In genomic region chr6:163417595-163417994, GRCh38 we compare ENCODE assay signal across 9 cellular contexts. TPM values are rescaled to one million over a fixed set of nuclear protein-coding genes. Genes with fewer than 3 reads are reported as not detected.
A peak's percentile ranks its signal among the peaks of the same experiment; 100 is the strongest.
DNase-seq lines count a peak whose midpoint lies in the region; FAIRE-seq and TF ChIP-seq lines count a peak whose summit lies in the region.
"Had no signal": no experiment of that assay in that cellular context is flagged by ENCODE, and none has a peak within 500 bp of the region (broad histone marks: within the 10 kb centered on the region; RNA-seq: fewer than 3 reads in every experiment).

No MANE protein-coding gene starts in this region.

- whole genome bisulfite sequencing in suprapubic skin, result 5% methylated on average over 4 of the region's 4 CpGs

- no peaks in the 10 kb centered on the region for H3K36me3 Mint-ChIP-seq in T-helper 1 cell treated with Interleukin-12 subunit alpha and Interleukin-12 subunit beta and Interleukin-4 antibody, amounts not matched to agents 30 μg/mL and 1 μg/mL, for 36 hours (ENCODE audit: low read depth)
- peaks cover 5% of the 10 kb centered on the region for H3K36me3 Mint-ChIP-seq in activated naive CD8-positive, alpha-beta T cell treated with anti-CD3 and anti-CD28 coated beads for 36 hours

- H3K27me3 ChIP-seq in suprapubic skin, result no peaks in the 10 kb centered on the region

- DNase-seq in T-helper 1 cell (no peak), kidney (no peak), suprapubic skin (ENCODE audit: low spot score in 2 of 2) (no peak), HuH-7.5 (ENCODE audit: low spot score) (no peak), GM03348 (ENCODE audit: low spot score) (no peak), nucleus accumbens (lab: John Stamatoyannopoulos, UW) (no peak)
- no peak for DNase-seq in activated naive CD8-positive, alpha-beta T cell treated with anti-CD3 and anti-CD28 coated beads for 36 hours

- TF ChIP-seq CTCF in kidney (IDR thresholded peaks at IDR 0.05; ENCODE audit: borderline replicate concordance, extremely low read depth, insufficient read depth) (no peak), suprapubic skin (IDR thresholded peaks at IDR 0.05) (no peak)

- H3K4me3 Mint-ChIP-seq in T-helper 1 cell treated with Interleukin-12 subunit alpha and Interleukin-12 subunit beta and Interleukin-4 antibody, amounts not matched to agents 30 μg/mL and 1 μg/mL, for 36 hours, result peak overlapping the region; percentile 97
- H3K4me3 Mint-ChIP-seq in activated naive CD8-positive, alpha-beta T cell treated with anti-CD3 and anti-CD28 coated beads for 36 hours, result peak overlapping the region; percentile 53

- H3K36me3 ChIP-seq in kidney (ENCODE audit: control insufficient read depth in 1 of 2, insufficient read depth in 2 of 2, low read length in 2 of 2) (no peaks in the 10 kb centered on the region), suprapubic skin (no peaks in the 10 kb centered on the region)

- no peak overlapping the region for H3K27ac Mint-ChIP-seq in T-helper 1 cell treated with Interleukin-12 subunit alpha and Interleukin-12 subunit beta and Interleukin-4 antibody, amounts not matched to agents 30 μg/mL and 1 μg/mL, for 36 hours
- no peak overlapping the region for H3K27ac Mint-ChIP-seq in activated naive CD8-positive, alpha-beta T cell treated with anti-CD3 and anti-CD28 coated beads for 36 hours

- H3K9me3 ChIP-seq in kidney (ENCODE audit: control insufficient read depth in 1 of 2, low read length in 2 of 2), result no peaks in the 10 kb centered on the region
- no peaks in the 10 kb centered on the region for H3K9me3 ChIP-seq in suprapubic skin

- H3K27ac ChIP-seq in kidney (ENCODE audit: low read depth in 2 of 2, low read length in 2 of 2) (peak overlapping the region; percentile 26 to 49), suprapubic skin (peak overlapping the region; percentile 100)
- H3K27ac ChIP-seq: C4-2B had no signal

- peak overlapping the region; percentile 18 to 41 for H3K9ac ChIP-seq in kidney (ENCODE audit: low read length in 2 of 2)

- no peak for TF ChIP-seq EP300 in suprapubic skin (IDR thresholded peaks at IDR 0.05)

- intact Hi-C loops in kidney (cut with DNase I), result no loop called here

- no peak for TF ChIP-seq POLR2A in suprapubic skin (IDR thresholded peaks at IDR 0.05)

- H3K27me3 Mint-ChIP-seq in T-helper 1 cell treated with Interleukin-12 subunit alpha and Interleukin-12 subunit beta and Interleukin-4 antibody, amounts not matched to agents 30 μg/mL and 1 μg/mL, for 36 hours (ENCODE audit: low read depth), result no peaks in the 10 kb centered on the region
- H3K27me3 Mint-ChIP-seq in activated naive CD8-positive, alpha-beta T cell treated with anti-CD3 and anti-CD28 coated beads for 36 hours, result no peaks in the 10 kb centered on the region

- peaks cover 40% of the 10 kb centered on the region for H3K4me1 Mint-ChIP-seq in T-helper 1 cell treated with Interleukin-12 subunit alpha and Interleukin-12 subunit beta and Interleukin-4 antibody, amounts not matched to agents 30 μg/mL and 1 μg/mL, for 36 hours (ENCODE audit: low read depth)
- H3K4me1 Mint-ChIP-seq in activated naive CD8-positive, alpha-beta T cell treated with anti-CD3 and anti-CD28 coated beads for 36 hours, result peaks cover 51% of the 10 kb centered on the region

- H3K9me3 Mint-ChIP-seq in T-helper 1 cell treated with Interleukin-12 subunit alpha and Interleukin-12 subunit beta and Interleukin-4 antibody, amounts not matched to agents 30 μg/mL and 1 μg/mL, for 36 hours, result no peaks in the 10 kb centered on the region
- no peaks in the 10 kb centered on the region for H3K9me3 Mint-ChIP-seq in activated naive CD8-positive, alpha-beta T cell treated with anti-CD3 and anti-CD28 coated beads for 36 hours

- no peak for FAIRE-seq in kidney (lab: Jason Lieb, UNC)

- peaks cover 7 to 18% of the 10 kb centered on the region in 2 donors for H3K4me1 ChIP-seq in kidney (ENCODE audit: control insufficient read depth in 1 of 2, insufficient read depth in 1 of 2, low read depth in 1 of 2, low read length in 2 of 2)
- H3K4me1 ChIP-seq in suprapubic skin, result peaks cover 51% of the 10 kb centered on the region

- H3K4me3 ChIP-seq in kidney (ENCODE audit: low read length in 2 of 2) (peak overlapping the region; percentile 75 to 97), suprapubic skin (peak overlapping the region; percentile 97)

RNA-seq across cellular contexts. Expression of gene QKI, which starts 3.1 kb away (rescaled TPM):
- 10 to 100 TPM; 58.0 to 59.7 TPM for total RNA-seq in activated naive CD8-positive, alpha-beta T cell treated with anti-CD3 and anti-CD28 coated beads for 36 hours
- total RNA-seq in kidney (121 TPM), suprapubic skin (100 to 1,000 TPM; 149 to 187 (median 165) TPM)
- 17.6 TPM for polyA plus RNA-seq in kidney (ENCODE audit: insufficient read depth, low read depth, low replicate concordance)
